In genomic region chr3:17686613-17687012, GRCh38 we compare ENCODE assay signal across 11 cellular contexts. TPM values are rescaled to one million over a fixed set of nuclear protein-coding genes. Genes with fewer than 3 reads are reported as not detected.
A peak's percentile ranks its signal among the peaks of the same experiment; 100 is the strongest.
DNase-seq lines count a peak whose midpoint lies in the region; ATAC-seq and TF ChIP-seq lines count a peak whose summit lies in the region.
"Had no signal": no experiment of that assay in that cellular context is flagged by ENCODE, and none has a peak within 500 bp of the region (broad histone marks: within the 10 kb centered on the region; RNA-seq: fewer than 3 reads in every experiment).

No MANE protein-coding gene starts in this region.

- H4K20me1 ChIP-seq in GM23248 (ENCODE audit: insufficient read depth), result no peaks in the 10 kb centered on the region

- no peak overlapping the region for H2AFZ ChIP-seq in GM23248

- H3K4me3 ChIP-seq in GM23248 (no peak overlapping the region), heart right ventricle (no peak overlapping the region)

- H3K9me3 ChIP-seq in GM23248 (ENCODE audit: low read depth), result no peaks in the 10 kb centered on the region
- H3K9me3 ChIP-seq in heart right ventricle, result no peaks in the 10 kb centered on the region

- H3K4me2 ChIP-seq in GM23248 (ENCODE audit: unreplicated experiment), result no peak overlapping the region

- TF ChIP-seq CTCF in heart right ventricle (IDR thresholded peaks at IDR 0.05), result peak in 8 of 9 donors; percentile 15 to 53 (median 34)

- no peaks in the 10 kb centered on the region for H3K4me1 ChIP-seq in GM23248 (ENCODE audit: insufficient read depth)
- H3K4me1 ChIP-seq in heart right ventricle, result peaks cover 0 to 11% (median 0%) of the 10 kb centered on the region in 9 donors

- H3F3A ChIP-seq in GM23248 (ENCODE audit: insufficient read depth), result no peaks in the 10 kb centered on the region

- H3K9ac ChIP-seq in GM23248, result no peak overlapping the region

- 44 to 60% methylated on average over 1 of the region's 1 CpG for WGBS in GM23248 (ENCODE audit: low coverage in 1 of 2, low lambda C conversion rate in 2 of 2, missing lambda C conversion rate in 2 of 2), 2 experiments
- 69 to 77% methylated on average over 1 of the region's 1 CpG for WGBS in heart right ventricle, 2 donors

- H3K27me3 ChIP-seq in GM23248 (replicated peaks; ENCODE audit: insufficient read depth), result no peaks in the 10 kb centered on the region
- H3K27me3 ChIP-seq in heart right ventricle, result no peaks in the 10 kb centered on the region

- H3K9me2 ChIP-seq in GM23248 (ENCODE audit: insufficient read depth), result no peaks in the 10 kb centered on the region

- in situ Hi-C loops in ACHN (cut with HindIII; ENCODE audit: low pct_ligation_motif_present, low pct_unique_long_range_greater_than_20kb, low sequenced_read_pairs), result no loop called here
- in situ Hi-C loops in GM23248 (cut with MboI), result no loop called here

- ATAC-seq in heart right ventricle (peak in 1 of 8 donors; percentile 56), HG03139 (IDR thresholded peaks at IDR 0.05; ENCODE audit: unreplicated experiment) (no peak), HG03520 (IDR thresholded peaks at IDR 0.05; ENCODE audit: unreplicated experiment) (no peak)
- ATAC-seq: stimulated activated naive B cell treated with anti-CD40 and anti-IgM and Interleukin-4, amounts not matched to agents 10 μg/mL and 1 μg/mL and 100 μg/mL, for 72 hours had no signal

- H3K36me3 ChIP-seq in GM23248 (ENCODE audit: low read depth), result no peaks in the 10 kb centered on the region
- H3K36me3 ChIP-seq in heart right ventricle, result no peaks in the 10 kb centered on the region

- H3K79me2 ChIP-seq in GM23248 (ENCODE audit: insufficient read depth), result peaks cover 23% of the 10 kb centered on the region

- intact Hi-C loops in heart right ventricle (cut with DNase I), result loop anchor here in 6 of 10 donors (5.0 to 10.0 kb wide), 2 partner anchors 252 to 254 kb away; no protein-coding TSS in a partner anchor

- H3K27ac ChIP-seq in GM23248 (no peak overlapping the region), heart right ventricle (no peak overlapping the region)

- peak; percentile 47 for DNase-seq in ACHN
- peak; percentile 37 for DNase-seq in GM23248
- peak; percentile 51 for DNase-seq in RKO (ENCODE audit: low spot score)
- DNase-seq in heart right ventricle, result no peak
- DNase-seq in DMS79 treated with DMSO at 0.1 percent for 48 hours (lab: John Stamatoyannopoulos, UW), result no peak
- no peak for DNase-seq in AG20443 (ENCODE audit: low spot score)
- DNase-seq: activated naive CD8-positive, alpha-beta T cell treated with anti-CD3 and anti-CD28 coated beads, Interleukin-2, amount 10 ng/mL, durations not matched to agents 7 days and 5 days; stimulated activated naive B cell treated with anti-CD40 and anti-IgM and Interleukin-4, amounts not matched to agents 10 μg/mL and 1 μg/mL and 100 μg/mL, for 72 hours; T1000 had no signal

RNA-seq across cellular contexts. Expression of gene TBC1D5, which starts 55.8 kb away (rescaled TPM):
- total RNA-seq in GM23248 (2014; rRNA removed; shearing (Covaris generic)), result 69.9 and 71.7 TPM in 2 replicates
- polyA plus RNA-seq in GM23248 (2016; fragmentation: Nextera tagmentation; extraction: Ambion mirVana) (30.8 and 31.0 TPM in 2 replicates), heart right ventricle (1 to 10 TPM; 6.7 TPM)
- total RNA-seq in heart right ventricle, result 10 to 100 TPM; 22.8 to 35.6 (median 31.0) TPM

Comparison
In these comparisons a context has a peak if more than half of its experiments do, and no peak if none do; other contexts are left out.
1. DNase-seq: peak in ACHN (single experiment), GM23248 (single experiment) and RKO (single experiment); none in heart right ventricle (0 of 2), DMS79 treated with DMSO at 0.1 percent for 48 hours (single experiment) and AG20443 (single experiment).